ENCODE assay signal across 1 cellular context in the genomic region with DNA sequence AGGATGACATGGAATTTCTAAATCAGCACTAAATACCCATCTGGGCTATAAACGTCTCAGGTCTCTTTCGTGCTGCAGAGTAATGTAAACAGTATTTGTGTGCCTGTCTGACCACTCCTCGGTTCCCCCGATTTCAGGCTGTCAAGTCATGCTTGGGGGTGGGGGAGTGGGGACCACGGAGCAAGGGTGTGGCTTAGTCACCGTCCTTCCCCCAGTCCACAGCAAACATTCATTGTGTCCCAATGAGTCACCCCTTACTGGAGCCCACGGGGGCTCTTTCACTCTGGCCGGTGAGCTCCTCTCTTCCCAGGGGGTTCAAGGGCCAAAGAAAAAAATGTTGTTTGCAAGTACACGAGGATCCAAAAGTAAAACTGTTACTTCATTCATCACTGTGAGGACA.
TF ChIP-seq lines count a peak whose summit lies in the region.

No MANE protein-coding gene starts in this region.

TF ChIP-seq in HepG2, 621 proteins besides CTCF, POLR2A, EP300 and RAD21 (continued from another document and continues in another):
- TF ChIP-seq FOXO4 (CRISPR knock-in tag; conservative IDR thresholded peaks at IDR 0.05) (no peak), HNRNPUL1 (IDR thresholded peaks at IDR 0.05; ENCODE audit: low read depth, low read length) (no peak), ZNF619 (CRISPR knock-in tag; IDR thresholded peaks at IDR 0.05) (no peak), KDM5B (CRISPR knock-in tag; IDR thresholded peaks at IDR 0.05; ENCODE audit: borderline replicate concordance) (no peak), FOSL1 (CRISPR knock-in tag; IDR thresholded peaks at IDR 0.05; ENCODE audit: borderline replicate concordance) (peak; percentile 79), DDIT3 (CRISPR knock-in tag; IDR thresholded peaks at IDR 0.05) (no peak), CBX2 (IDR thresholded peaks at IDR 0.05; ENCODE audit: low read depth, low read length) (no peak), CBX2 (CRISPR knock-in tag; IDR thresholded peaks at IDR 0.05; ENCODE audit: low read depth) (no peak), ZNF558 (CRISPR knock-in tag; IDR thresholded peaks at IDR 0.05; ENCODE audit: borderline replicate concordance) (no peak), ZNF367 (CRISPR knock-in tag; IDR thresholded peaks at IDR 0.05; ENCODE audit: borderline replicate concordance) (no peak), JUND (CRISPR knock-in tag; IDR thresholded peaks at IDR 0.05) (0 out of 2 replicates have a peak, but pooled peaks have one; percentile 40), ADNP (CRISPR knock-in tag; IDR thresholded peaks at IDR 0.05) (no peak), ZNF770 (CRISPR knock-in tag; IDR thresholded peaks at IDR 0.05) (no peak), ZNF232 (CRISPR knock-in tag; IDR thresholded peaks at IDR 0.05; ENCODE audit: borderline replicate concordance) (no peak), HIVEP1 (CRISPR knock-in tag; IDR thresholded peaks at IDR 0.05) (no peak), SNAPC4 (CRISPR knock-in tag; IDR thresholded peaks at IDR 0.05) (no peak), ZBTB7B (CRISPR knock-in tag; IDR thresholded peaks at IDR 0.05) (peak; percentile 73), CBX5 (CRISPR knock-in tag; IDR thresholded peaks at IDR 0.05; ENCODE audit: borderline replicate concordance) (no peak; the same call in 1 of the 2 replicates), ZNF547 (CRISPR knock-in tag; IDR thresholded peaks at IDR 0.05) (no peak), GFI1 (CRISPR knock-in tag; IDR thresholded peaks at IDR 0.05; ENCODE audit: borderline replicate concordance) (no peak), ATF7-NPFF (CRISPR knock-in tag; IDR thresholded peaks at IDR 0.05; ENCODE audit: low read depth) (no peak), CENPBD1 (CRISPR knock-in tag; IDR thresholded peaks at IDR 0.05; ENCODE audit: borderline replicate concordance, low read depth) (no peak), RFXANK (CRISPR knock-in tag; IDR thresholded peaks at IDR 0.05) (no peak), PCBP2 (optimal IDR thresholded peaks at IDR 0.05; ENCODE audit: low read depth, low read length, poor library complexity, severe bottlenecking) (no peak), SPEN (CRISPR knock-in tag; IDR thresholded peaks at IDR 0.05; ENCODE audit: low read depth) (no peak), TAF15 (IDR thresholded peaks at IDR 0.05; ENCODE audit: low read depth, low read length, poor library complexity, severe bottlenecking) (no peak), SYNCRIP (IDR thresholded peaks at IDR 0.05; ENCODE audit: insufficient read depth, low read depth, low read length) (no peak)
- TF ChIP-seq, protein P1, sequence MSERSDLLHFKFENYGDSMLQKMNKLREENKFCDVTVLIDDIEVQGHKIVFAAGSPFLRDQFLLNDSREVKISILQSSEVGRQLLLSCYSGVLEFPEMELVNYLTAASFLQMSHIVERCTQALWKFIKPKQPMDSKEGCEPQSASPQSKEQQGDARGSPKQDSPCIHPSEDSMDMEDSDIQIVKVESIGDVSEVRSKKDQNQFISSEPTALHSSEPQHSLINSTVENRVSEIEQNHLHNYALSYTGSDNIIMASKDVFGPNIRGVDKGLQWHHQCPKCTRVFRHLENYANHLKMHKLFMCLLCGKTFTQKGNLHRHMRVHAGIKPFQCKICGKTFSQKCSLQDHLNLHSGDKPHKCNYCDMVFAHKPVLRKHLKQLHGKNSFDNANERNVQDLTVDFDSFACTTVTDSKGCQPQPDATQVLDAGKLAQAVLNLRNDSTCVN (CRISPR knock-in tag; IDR thresholded peaks at IDR 0.05; ENCODE audit: borderline replicate concordance), result no peak
- TF ChIP-seq, protein P2, sequence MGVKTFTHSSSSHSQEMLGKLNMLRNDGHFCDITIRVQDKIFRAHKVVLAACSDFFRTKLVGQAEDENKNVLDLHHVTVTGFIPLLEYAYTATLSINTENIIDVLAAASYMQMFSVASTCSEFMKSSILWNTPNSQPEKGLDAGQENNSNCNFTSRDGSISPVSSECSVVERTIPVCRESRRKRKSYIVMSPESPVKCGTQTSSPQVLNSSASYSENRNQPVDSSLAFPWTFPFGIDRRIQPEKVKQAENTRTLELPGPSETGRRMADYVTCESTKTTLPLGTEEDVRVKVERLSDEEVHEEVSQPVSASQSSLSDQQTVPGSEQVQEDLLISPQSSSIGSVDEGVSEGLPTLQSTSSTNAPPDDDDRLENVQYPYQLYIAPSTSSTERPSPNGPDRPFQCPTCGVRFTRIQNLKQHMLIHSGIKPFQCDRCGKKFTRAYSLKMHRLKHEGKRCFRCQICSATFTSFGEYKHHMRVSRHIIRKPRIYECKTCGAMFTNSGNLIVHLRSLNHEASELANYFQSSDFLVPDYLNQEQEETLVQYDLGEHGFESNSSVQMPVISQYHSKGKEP (CRISPR knock-in tag; IDR thresholded peaks at IDR 0.05), result no peak
- TF ChIP-seq, protein P3, sequence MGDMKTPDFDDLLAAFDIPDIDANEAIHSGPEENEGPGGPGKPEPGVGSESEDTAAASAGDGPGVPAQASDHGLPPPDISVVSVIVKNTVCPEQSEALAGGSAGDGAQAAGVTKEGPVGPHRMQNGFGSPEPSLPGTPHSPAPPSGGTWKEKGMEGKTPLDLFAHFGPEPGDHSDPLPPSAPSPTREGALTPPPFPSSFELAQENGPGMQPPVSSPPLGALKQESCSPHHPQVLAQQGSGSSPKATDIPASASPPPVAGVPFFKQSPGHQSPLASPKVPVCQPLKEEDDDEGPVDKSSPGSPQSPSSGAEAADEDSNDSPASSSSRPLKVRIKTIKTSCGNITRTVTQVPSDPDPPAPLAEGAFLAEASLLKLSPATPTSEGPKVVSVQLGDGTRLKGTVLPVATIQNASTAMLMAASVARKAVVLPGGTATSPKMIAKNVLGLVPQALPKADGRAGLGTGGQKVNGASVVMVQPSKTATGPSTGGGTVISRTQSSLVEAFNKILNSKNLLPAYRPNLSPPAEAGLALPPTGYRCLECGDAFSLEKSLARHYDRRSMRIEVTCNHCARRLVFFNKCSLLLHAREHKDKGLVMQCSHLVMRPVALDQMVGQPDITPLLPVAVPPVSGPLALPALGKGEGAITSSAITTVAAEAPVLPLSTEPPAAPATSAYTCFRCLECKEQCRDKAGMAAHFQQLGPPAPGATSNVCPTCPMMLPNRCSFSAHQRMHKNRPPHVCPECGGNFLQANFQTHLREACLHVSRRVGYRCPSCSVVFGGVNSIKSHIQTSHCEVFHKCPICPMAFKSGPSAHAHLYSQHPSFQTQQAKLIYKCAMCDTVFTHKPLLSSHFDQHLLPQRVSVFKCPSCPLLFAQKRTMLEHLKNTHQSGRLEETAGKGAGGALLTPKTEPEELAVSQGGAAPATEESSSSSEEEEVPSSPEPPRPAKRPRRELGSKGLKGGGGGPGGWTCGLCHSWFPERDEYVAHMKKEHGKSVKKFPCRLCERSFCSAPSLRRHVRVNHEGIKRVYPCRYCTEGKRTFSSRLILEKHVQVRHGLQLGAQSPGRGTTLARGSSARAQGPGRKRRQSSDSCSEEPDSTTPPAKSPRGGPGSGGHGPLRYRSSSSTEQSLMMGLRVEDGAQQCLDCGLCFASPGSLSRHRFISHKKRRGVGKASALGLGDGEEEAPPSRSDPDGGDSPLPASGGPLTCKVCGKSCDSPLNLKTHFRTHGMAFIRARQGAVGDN (CRISPR knock-in tag; IDR thresholded peaks at IDR 0.05), result peak; percentile 39
- TF ChIP-seq, protein P4, sequence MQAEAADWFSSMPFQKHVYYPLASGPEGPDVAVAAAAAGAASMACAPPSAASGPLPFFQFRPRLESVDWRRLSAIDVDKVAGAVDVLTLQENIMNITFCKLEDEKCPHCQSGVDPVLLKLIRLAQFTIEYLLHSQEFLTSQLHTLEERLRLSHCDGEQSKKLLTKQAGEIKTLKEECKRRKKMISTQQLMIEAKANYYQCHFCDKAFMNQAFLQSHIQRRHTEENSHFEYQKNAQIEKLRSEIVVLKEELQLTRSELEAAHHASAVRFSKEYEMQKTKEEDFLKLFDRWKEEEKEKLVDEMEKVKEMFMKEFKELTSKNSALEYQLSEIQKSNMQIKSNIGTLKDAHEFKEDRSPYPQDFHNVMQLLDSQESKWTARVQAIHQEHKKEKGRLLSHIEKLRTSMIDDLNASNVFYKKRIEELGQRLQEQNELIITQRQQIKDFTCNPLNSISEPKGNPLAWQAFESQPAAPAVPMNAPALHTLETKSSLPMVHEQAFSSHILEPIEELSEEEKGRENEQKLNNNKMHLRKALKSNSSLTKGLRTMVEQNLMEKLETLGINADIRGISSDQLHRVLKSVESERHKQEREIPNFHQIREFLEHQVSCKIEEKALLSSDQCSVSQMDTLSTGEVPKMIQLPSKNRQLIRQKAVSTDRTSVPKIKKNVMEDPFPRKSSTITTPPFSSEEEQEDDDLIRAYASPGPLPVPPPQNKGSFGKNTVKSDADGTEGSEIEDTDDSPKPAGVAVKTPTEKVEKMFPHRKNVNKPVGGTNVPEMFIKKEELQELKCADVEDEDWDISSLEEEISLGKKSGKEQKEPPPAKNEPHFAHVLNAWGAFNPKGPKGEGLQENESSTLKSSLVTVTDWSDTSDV (CRISPR knock-in tag; IDR thresholded peaks at IDR 0.05), result no peak
- TF ChIP-seq, protein P5, sequence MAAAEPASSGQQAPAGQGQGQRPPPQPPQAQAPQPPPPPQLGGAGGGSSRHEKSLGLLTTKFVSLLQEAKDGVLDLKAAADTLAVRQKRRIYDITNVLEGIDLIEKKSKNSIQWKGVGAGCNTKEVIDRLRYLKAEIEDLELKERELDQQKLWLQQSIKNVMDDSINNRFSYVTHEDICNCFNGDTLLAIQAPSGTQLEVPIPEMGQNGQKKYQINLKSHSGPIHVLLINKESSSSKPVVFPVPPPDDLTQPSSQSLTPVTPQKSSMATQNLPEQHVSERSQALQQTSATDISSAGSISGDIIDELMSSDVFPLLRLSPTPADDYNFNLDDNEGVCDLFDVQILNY (CRISPR knock-in tag; conservative IDR thresholded peaks at IDR 0.05), result no peak
